Comparison of ENCODE assay signal across 1 cellular context in the genomic region with DNA sequence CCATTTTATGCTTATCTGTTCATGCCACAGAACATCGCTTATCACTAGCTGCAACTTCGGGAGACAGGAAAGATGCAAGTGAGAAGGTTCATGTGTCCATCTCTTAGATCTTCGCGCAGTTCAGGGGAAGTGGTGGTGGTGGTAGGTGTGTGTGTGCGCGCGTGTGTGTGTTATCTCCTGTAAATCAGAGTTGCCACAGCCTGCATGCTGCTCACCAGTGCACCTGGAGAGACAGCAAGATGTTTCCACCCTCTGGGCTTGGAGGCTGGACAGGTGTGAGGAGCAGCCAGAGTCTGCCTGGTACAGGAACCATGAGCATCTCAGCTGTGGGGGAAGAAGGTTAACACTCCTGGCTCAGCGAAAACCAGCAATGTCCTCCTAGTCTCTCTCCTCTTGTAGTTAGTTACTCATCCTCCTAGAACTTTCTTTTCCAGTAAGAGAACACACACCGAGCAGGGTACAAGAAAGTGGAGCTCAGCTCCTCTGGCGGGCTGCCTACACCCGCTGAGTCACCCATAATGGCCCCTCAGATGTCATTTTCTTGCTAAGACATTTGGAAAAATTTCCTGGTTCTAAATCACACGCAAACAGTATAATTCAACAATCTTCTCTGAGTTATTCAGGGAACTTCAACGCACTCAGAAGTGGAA.
TF ChIP-seq lines count a peak whose summit lies in the region.

No MANE protein-coding gene starts in this region.

TF ChIP-seq in K562, 482 proteins besides CTCF, POLR2A, EP300 and RAD21:
- peak in 1 of 2 experiments; percentile 64; a peak in 2 of 4 replicates for TF ChIP-seq KDM1A (IDR thresholded peaks at IDR 0.05)
- TF ChIP-seq, protein P1, sequence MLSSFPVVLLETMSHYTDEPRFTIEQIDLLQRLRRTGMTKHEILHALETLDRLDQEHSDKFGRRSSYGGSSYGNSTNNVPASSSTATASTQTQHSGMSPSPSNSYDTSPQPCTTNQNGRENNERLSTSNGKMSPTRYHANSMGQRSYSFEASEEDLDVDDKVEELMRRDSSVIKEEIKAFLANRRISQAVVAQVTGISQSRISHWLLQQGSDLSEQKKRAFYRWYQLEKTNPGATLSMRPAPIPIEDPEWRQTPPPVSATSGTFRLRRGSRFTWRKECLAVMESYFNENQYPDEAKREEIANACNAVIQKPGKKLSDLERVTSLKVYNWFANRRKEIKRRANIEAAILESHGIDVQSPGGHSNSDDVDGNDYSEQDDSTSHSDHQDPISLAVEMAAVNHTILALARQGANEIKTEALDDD (IDR thresholded peaks at IDR 0.05) = no peak
- TF ChIP-seq L3MBTL2 (IDR thresholded peaks at IDR 0.05) = no peak
- 0 out of 2 replicates have a peak, but pooled peaks have one; percentile 18 for TF ChIP-seq MTA1 (IDR thresholded peaks at IDR 0.05; ENCODE audit: borderline replicate concordance)
- TF ChIP-seq GTF2F1 (IDR thresholded peaks at IDR 0.05; ENCODE audit: low read depth, low read length) = no peak
- TF ChIP-seq ZNF316 (IDR thresholded peaks at IDR 0.05) = 0 out of 2 replicates have a peak, but pooled peaks have one; percentile 14
- TF ChIP-seq RCOR1 (IDR thresholded peaks at IDR 0.05; ENCODE audit: borderline replicate concordance in 1 of 2, low read depth in 2 of 2, low read length in 2 of 2) = peak in 1 of 2 experiments; percentile 37; a peak in 1 of 4 replicates
- TF ChIP-seq FOXA1 (IDR thresholded peaks at IDR 0.05; ENCODE audit: borderline replicate concordance) = no peak
- TF ChIP-seq GATA2 (CRISPR knock-in tag; IDR thresholded peaks at IDR 0.05) = peak; percentile 57; the same call in 1 of the 2 replicates
- TF ChIP-seq MAFF (IDR thresholded peaks at IDR 0.05; ENCODE audit: low read length) = no peak
- peak; percentile 56 for TF ChIP-seq CBFA2T2 (conservative IDR thresholded peaks at IDR 0.05)
- TF ChIP-seq POLR2G (IDR thresholded peaks at IDR 0.05; ENCODE audit: low read depth, low read length) = no peak
- peak; percentile 67 for TF ChIP-seq CBFA2T3 (IDR thresholded peaks at IDR 0.05)
- no peak for TF ChIP-seq KDM5B (IDR thresholded peaks at IDR 0.05; ENCODE audit: insufficient replicate concordance, low read depth, low read length)
- TF ChIP-seq SMARCA4 (IDR thresholded peaks at IDR 0.05) = 0 out of 2 replicates have a peak, but pooled peaks have one; percentile 9
- TF ChIP-seq MBD2 (IDR thresholded peaks at IDR 0.05; ENCODE audit: borderline replicate concordance, low read depth) = no peak
- no peak for TF ChIP-seq SMAD4 (CRISPR knock-in tag; conservative IDR thresholded peaks at IDR 0.05)
- TF ChIP-seq CTBP1 (IDR thresholded peaks at IDR 0.05; ENCODE audit: borderline replicate concordance) = peak; percentile 78
- TF ChIP-seq TRIM24 (IDR thresholded peaks at IDR 0.05) = 0 out of 4 replicates have a peak, but pooled peaks of 1 of the 2 experiments have one; percentile 11
- TF ChIP-seq, protein P2, sequence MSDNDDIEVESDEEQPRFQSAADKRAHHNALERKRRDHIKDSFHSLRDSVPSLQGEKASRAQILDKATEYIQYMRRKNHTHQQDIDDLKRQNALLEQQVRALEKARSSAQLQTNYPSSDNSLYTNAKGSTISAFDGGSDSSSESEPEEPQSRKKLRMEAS (CRISPR knock-in tag; IDR thresholded peaks at IDR 0.05) = 0 out of 2 replicates have a peak, but pooled peaks have one; percentile 24
- 0 out of 2 replicates have a peak, but pooled peaks have one; percentile 29 for TF ChIP-seq C11orf30 (IDR thresholded peaks at IDR 0.05; ENCODE audit: low read depth)
- TF ChIP-seq YY1 (IDR thresholded peaks at IDR 0.05; ENCODE audit: borderline replicate concordance in 1 of 3, control insufficient read depth in 1 of 3, extremely low read depth in 1 of 3, insufficient read depth in 3 of 3, insufficient read length in 1 of 3, insufficient replicate concordance in 2 of 3, low read depth in 1 of 3, low read length in 2 of 3) = peak in 1 of 3 experiments; percentile 26
- peak; percentile 44; the same call in 1 of the 2 replicates for TF ChIP-seq ZNF311 (CRISPR knock-in tag; IDR thresholded peaks at IDR 0.05)
- TF ChIP-seq ARID1B (IDR thresholded peaks at IDR 0.05) = 0 out of 2 replicates have a peak, but pooled peaks have one; percentile 30
- 0 out of 2 replicates have a peak, but pooled peaks have one; percentile 32 for TF ChIP-seq TCF3 (CRISPR knock-in tag; IDR thresholded peaks at IDR 0.05)
- TF ChIP-seq MAFG (tag; conservative IDR thresholded peaks at IDR 0.05) = 0 out of 2 replicates have a peak, but pooled peaks have one; percentile 9
- TF ChIP-seq ZNF766 (CRISPR knock-in tag; conservative IDR thresholded peaks at IDR 0.05) = peak; percentile 12; the same call in 1 of the 2 replicates
- peak; percentile 7 to 40; a peak in 2 of 4 replicates for TF ChIP-seq NRF1 (conservative IDR thresholded peaks at IDR 0.05 in 1 of 2, IDR thresholded peaks at IDR 0.05 in 1 of 2)
- TF ChIP-seq KLF16 (IDR thresholded peaks at IDR 0.05) = 0 out of 2 replicates have a peak, but pooled peaks have one; percentile 5
- TF ChIP-seq, protein P3, sequence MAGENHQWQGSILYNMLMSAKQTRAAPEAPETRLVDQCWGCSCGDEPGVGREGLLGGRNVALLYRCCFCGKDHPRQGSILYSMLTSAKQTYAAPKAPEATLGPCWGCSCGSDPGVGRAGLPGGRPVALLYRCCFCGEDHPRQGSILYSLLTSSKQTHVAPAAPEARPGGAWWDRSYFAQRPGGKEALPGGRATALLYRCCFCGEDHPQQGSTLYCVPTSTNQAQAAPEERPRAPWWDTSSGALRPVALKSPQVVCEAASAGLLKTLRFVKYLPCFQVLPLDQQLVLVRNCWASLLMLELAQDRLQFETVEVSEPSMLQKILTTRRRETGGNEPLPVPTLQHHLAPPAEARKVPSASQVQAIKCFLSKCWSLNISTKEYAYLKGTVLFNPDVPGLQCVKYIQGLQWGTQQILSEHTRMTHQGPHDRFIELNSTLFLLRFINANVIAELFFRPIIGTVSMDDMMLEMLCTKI (IDR thresholded peaks at IDR 0.05; ENCODE audit: partially characterized antibody) = no peak
- TF ChIP-seq, protein P4, sequence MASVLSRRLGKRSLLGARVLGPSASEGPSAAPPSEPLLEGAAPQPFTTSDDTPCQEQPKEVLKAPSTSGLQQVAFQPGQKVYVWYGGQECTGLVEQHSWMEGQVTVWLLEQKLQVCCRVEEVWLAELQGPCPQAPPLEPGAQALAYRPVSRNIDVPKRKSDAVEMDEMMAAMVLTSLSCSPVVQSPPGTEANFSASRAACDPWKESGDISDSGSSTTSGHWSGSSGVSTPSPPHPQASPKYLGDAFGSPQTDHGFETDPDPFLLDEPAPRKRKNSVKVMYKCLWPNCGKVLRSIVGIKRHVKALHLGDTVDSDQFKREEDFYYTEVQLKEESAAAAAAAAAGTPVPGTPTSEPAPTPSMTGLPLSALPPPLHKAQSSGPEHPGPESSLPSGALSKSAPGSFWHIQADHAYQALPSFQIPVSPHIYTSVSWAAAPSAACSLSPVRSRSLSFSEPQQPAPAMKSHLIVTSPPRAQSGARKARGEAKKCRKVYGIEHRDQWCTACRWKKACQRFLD (CRISPR knock-in tag; IDR thresholded peaks at IDR 0.05) = peak; percentile 32; the same call in 1 of the 2 replicates
- TF ChIP-seq CHD1 (IDR thresholded peaks at IDR 0.05; ENCODE audit: low read length) = peak; percentile 31
TF ChIP-seq in K562: peak in this region for 22.
